35 cellular contexts compared by ENCODE assay signal in the genomic region with DNA sequence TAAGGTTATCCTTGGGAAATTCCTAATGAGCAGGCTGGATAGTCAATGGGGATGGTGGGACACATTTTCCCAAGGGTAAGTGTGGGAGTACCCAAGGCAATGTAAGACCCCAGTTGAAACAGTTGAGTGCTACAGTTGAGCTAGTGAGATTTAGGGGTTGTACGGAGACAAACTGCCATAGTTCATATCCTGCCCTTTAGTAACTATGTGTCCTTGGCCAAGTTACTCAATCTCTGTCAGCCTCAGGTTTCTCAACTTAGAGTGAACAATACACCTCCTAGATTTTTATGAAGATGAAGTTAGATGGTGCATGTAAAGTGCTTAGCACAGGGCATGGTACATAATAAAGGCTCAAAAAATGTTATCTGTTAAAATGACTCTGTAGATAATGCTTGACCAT. TPM values are rescaled to one million over a fixed set of nuclear protein-coding genes. Genes with fewer than 3 reads are reported as not detected.
"Had no signal": no experiment of that assay in that cellular context is flagged by ENCODE, and none has a peak within 500 bp of the region (broad histone marks: within the 10 kb centered on the region; RNA-seq: fewer than 3 reads in every experiment).

No MANE protein-coding gene starts in this region.

- H3K9me3 ChIP-seq: adrenal gland had no signal

- H3K4me1 ChIP-seq: adrenal gland had no signal

- H3K27ac ChIP-seq: adrenal gland, cardiac muscle cell, VCaP had no signal

- H3K4me3 ChIP-seq: adrenal gland, cardiac muscle cell had no signal

- DNase-seq: activated B cell treated with CpG ODN at 0.5 μM for 24 hours; activated CD4-positive, alpha-beta memory T cell treated with anti-CD3 and anti-CD28 coated beads for 36 hours; activated CD4-positive, alpha-beta T cell treated with anti-CD3 and anti-CD28 coated beads for 4 hours; activated CD4-positive, alpha-beta T cell treated with anti-CD3 and anti-CD28 coated beads, Interleukin-2, amount 10 ng/mL, durations not matched to agents 24 days and 14 days; activated CD4-positive, alpha-beta T cell treated with anti-CD3 and anti-CD28 coated beads, Interleukin-2, amount 50 U/mL, for 1 hour; activated CD4-positive, alpha-beta T cell treated with anti-CD3 and anti-CD28 coated beads, Interleukin-2, amount 50 U/mL, for 4 hours; activated CD4-positive, CD25-positive, alpha-beta regulatory T cell treated with anti-CD3 and anti-CD28 coated beads, Interleukin-2, amount 50 U/mL, for 72 hours; activated CD8-positive, alpha-beta memory T cell treated with anti-CD3 and anti-CD28 coated beads, Interleukin-2, amount 50 U/mL, for 4 hours; activated CD8-positive, alpha-beta T cell treated with anti-CD3 and anti-CD28 coated beads for 36 hours; activated effector memory CD4-positive, alpha-beta T cell treated with anti-CD3 and anti-CD28 coated beads, Interleukin-2, amount 50 U/mL, for 16 hours; activated gamma-delta T cell treated with Interleukin-2 at 50 U/mL for 16 hours; activated naive CD4-positive, alpha-beta T cell; activated naive CD4-positive, alpha-beta T cell treated with anti-CD3 and anti-CD28 coated beads for 36 hours; activated naive CD4-positive, alpha-beta T cell treated with anti-CD3 and anti-CD28 coated beads, Interleukin-2, amount 50 U/mL, for 16 hours; activated naive CD8-positive, alpha-beta T cell treated with anti-CD3 and anti-CD28 coated beads for 36 hours; activated T-cell treated with anti-CD3 and anti-CD28 coated beads for 4 hours; activated T-cell treated with anti-CD3 and anti-CD28 coated beads, Interleukin-2, amount 50 U/mL, for 1 hour; activated T-cell treated with anti-CD3 and anti-CD28 coated beads, Interleukin-2, amount 50 U/mL, for 4 hours; activated T-cell treated with anti-CD3 and anti-CD28 coated beads, Interleukin-2, amount 50 U/mL, for 72 hours; adrenal gland; amniotic stem cell; aorta; caudate nucleus; SW 1271; T-helper 1 cell; T-helper 2 cell; T-helper 9 cell had no signal

- H3K27me3 ChIP-seq: adrenal gland, cardiac muscle cell had no signal

- FAIRE-seq: bronchial epithelial cell, TTC549 had no signal

- H3K36me3 ChIP-seq: adrenal gland, cardiac muscle cell had no signal

- ATAC-seq: activated CD8-positive, alpha-beta T cell treated with anti-CD3 and anti-CD28 coated beads for 36 hours; activated naive CD4-positive, alpha-beta T cell treated with anti-CD3 and anti-CD28 coated beads, Interleukin-2, amount 50 U/mL, for 72 hours; activated T-cell treated with anti-CD3 and anti-CD28 coated beads, Interleukin-2, amount 50 U/mL, for 4 hours; activated T-cell treated with anti-CD3 and anti-CD28 coated beads, Interleukin-2, amount 50 U/mL, for 72 hours; activated T-helper 17 cell treated with anti-CD3 and anti-CD28 coated beads, Interleukin-2, amount 50 U/mL, for 72 hours had no signal

RNA-seq across cellular contexts. Expression of a gene that starts 20.5 kb away (rescaled TPM):
- total RNA-seq: activated B cell treated with CpG ODN at 0.5 μM for 24 hours; activated CD4-positive, alpha-beta memory T cell treated with anti-CD3 and anti-CD28 coated beads for 36 hours; activated CD4-positive, alpha-beta T cell treated with anti-CD3 and anti-CD28 coated beads, Interleukin-2, amount 10 ng/mL, durations not matched to agents 24 days and 14 days; activated CD8-positive, alpha-beta memory T cell treated with anti-CD3 and anti-CD28 coated beads for 36 hours; activated CD8-positive, alpha-beta T cell treated with anti-CD3 and anti-CD28 coated beads for 36 hours; activated naive CD4-positive, alpha-beta T cell treated with anti-CD3 and anti-CD28 coated beads for 36 hours; activated naive CD4-positive, alpha-beta T cell treated with anti-CD3 and anti-CD28 coated beads, Interleukin-2, amount 50 U/mL, for 72 hours; activated naive CD8-positive, alpha-beta T cell treated with anti-CD3 and anti-CD28 coated beads for 36 hours; activated T-cell treated with anti-CD3 and anti-CD28 coated beads, Interleukin-2, amount 50 U/mL, for 72 hours; activated T-helper 1 cell treated with anti-CD3 and anti-CD28 coated beads, Interleukin-12 subunit alpha, Interleukin-12 subunit beta, Interleukin-2, Interleukin-4 antibody, amounts not matched to agents 30 ng/mL and 10 ng/mL and 1 ng/mL, durations not matched to agents 14 hours and 24 hours and 36 hours; activated T-helper 17 cell treated with anti-CD3 and anti-CD28 coated beads, Interleukin-2, amount 50 U/mL, for 72 hours; aorta; bronchial epithelial cell; cardiac muscle cell had no signal
- polyA plus RNA-seq: aorta had no signal
